19 cellular contexts compared by ENCODE assay signal in genomic region chr9:37441776-37442370, GRCh38.
"Had no signal": no experiment of that assay in that cellular context is flagged by ENCODE, and none has a peak within 500 bp of the region (broad histone marks: within the 10 kb centered on the region; RNA-seq: fewer than 3 reads in every experiment).

No MANE protein-coding gene starts in this region.

- H3K4me3 ChIP-seq: heart right ventricle, lower lobe of right lung, neural progenitor cell, prostate gland, right atrium auricular region, transverse colon, vagina had no signal

- ATAC-seq: activated naive CD4-positive, alpha-beta T cell treated with anti-CD3 and anti-CD28 coated beads, Interleukin-2, amount 50 U/mL, for 72 hours; activated T-helper 17 cell treated with anti-CD3 and anti-CD28 coated beads, Interleukin-2, amount 50 U/mL, for 72 hours; heart right ventricle had no signal

- H3K4me3 Mint-ChIP-seq: activated CD4-positive, alpha-beta memory T cell treated with anti-CD3 and anti-CD28 coated beads, Interleukin-2, amount 10 ng/mL, durations not matched to agents 7 days and 5 days; activated T-helper 17 cell treated with anti-CD3 and anti-CD28 coated beads, Interleukin-2, amount 50 U/mL, for 72 hours; naive B cell; neural progenitor cell; T-helper 1 cell treated with Interleukin-12 subunit alpha and Interleukin-12 subunit beta and Interleukin-4 antibody, amounts not matched to agents 30 μg/mL and 1 μg/mL, for 36 hours had no signal

- H3K27ac ChIP-seq: heart right ventricle, lower lobe of right lung, neural progenitor cell, prostate gland, right atrium auricular region, transverse colon, vagina had no signal

- H3K4me2 ChIP-seq: neural progenitor cell had no signal

- H3K4me1 ChIP-seq: lower lobe of right lung, prostate gland, vagina had no signal

- H3K27ac Mint-ChIP-seq: activated CD4-positive, alpha-beta memory T cell treated with anti-CD3 and anti-CD28 coated beads, Interleukin-2, amount 10 ng/mL, durations not matched to agents 7 days and 5 days; activated T-helper 17 cell treated with anti-CD3 and anti-CD28 coated beads, Interleukin-2, amount 50 U/mL, for 72 hours; neural progenitor cell; T-helper 1 cell treated with Interleukin-12 subunit alpha and Interleukin-12 subunit beta and Interleukin-4 antibody, amounts not matched to agents 30 μg/mL and 1 μg/mL, for 36 hours had no signal

- H3K9me3 Mint-ChIP-seq: activated CD4-positive, alpha-beta memory T cell treated with anti-CD3 and anti-CD28 coated beads, Interleukin-2, amount 10 ng/mL, durations not matched to agents 7 days and 5 days; activated naive CD4-positive, alpha-beta T cell treated with anti-CD3 and anti-CD28 coated beads, Interleukin-2, amount 50 U/mL, for 72 hours; activated T-helper 17 cell treated with anti-CD3 and anti-CD28 coated beads, Interleukin-2, amount 50 U/mL, for 72 hours; naive B cell; neural progenitor cell; T-helper 1 cell treated with Interleukin-12 subunit alpha and Interleukin-12 subunit beta and Interleukin-4 antibody, amounts not matched to agents 30 μg/mL and 1 μg/mL, for 36 hours had no signal

- H3K9ac ChIP-seq: neural progenitor cell had no signal

- H3K27me3 Mint-ChIP-seq: activated CD4-positive, alpha-beta memory T cell treated with anti-CD3 and anti-CD28 coated beads, Interleukin-2, amount 10 ng/mL, durations not matched to agents 7 days and 5 days; activated T-helper 17 cell treated with anti-CD3 and anti-CD28 coated beads, Interleukin-2, amount 50 U/mL, for 72 hours; naive B cell had no signal

- DNase-seq: activated CD4-positive, alpha-beta memory T cell treated with anti-CD3 and anti-CD28 coated beads, Interleukin-2, amount 10 ng/mL, durations not matched to agents 7 days and 5 days; activated CD4-positive, alpha-beta T cell treated with anti-CD3 and anti-CD28 coated beads for 4 hours; activated CD4-positive, CD25-positive, alpha-beta regulatory T cell; activated T-cell treated with anti-CD3 and anti-CD28 coated beads, Interleukin-2, amount 50 U/mL, for 1 hour; cortex of kidney; heart right ventricle; kidney; lower lobe of right lung; mesendoderm; naive B cell; stimulated activated CD4-positive, alpha-beta T cell treated with anti-CD3 and anti-CD28 coated beads, Interleukin-4, amount 100 ng/mL, for 4 hours; transverse colon had no signal

- H3K4me1 Mint-ChIP-seq: activated CD4-positive, alpha-beta memory T cell treated with anti-CD3 and anti-CD28 coated beads, Interleukin-2, amount 10 ng/mL, durations not matched to agents 7 days and 5 days had no signal

- H3K9me3 ChIP-seq: heart right ventricle, lower lobe of right lung, prostate gland, right atrium auricular region, transverse colon, vagina had no signal

- H3K27me3 ChIP-seq: heart right ventricle, neural progenitor cell, right atrium auricular region, transverse colon, vagina had no signal

- H2AFZ ChIP-seq: neural progenitor cell had no signal
